Comparison of ENCODE assay signal across 18 cellular contexts in genomic region chr5:58774979-58775378, GRCh38.
DNase-seq lines count a peak whose midpoint lies in the region; ATAC-seq and TF ChIP-seq lines count a peak whose summit lies in the region.
"Had no signal": no experiment of that assay in that cellular context is flagged by ENCODE, and none has a peak within 500 bp of the region (broad histone marks: within the 10 kb centered on the region; RNA-seq: fewer than 3 reads in every experiment).

No MANE protein-coding gene starts in this region.

- no peaks in the 10 kb centered on the region for H3K36me3 Mint-ChIP-seq in activated T-cell treated with anti-CD3 and anti-CD28 coated beads, Interleukin-2, amount 50 U/mL, for 24 hours (ENCODE audit: low read depth)
- H3K36me3 Mint-ChIP-seq in activated T-cell treated with anti-CD3 and anti-CD28 coated beads, Interleukin-2, amount 50 U/mL, for 4 hours (ENCODE audit: insufficient read depth): no peaks in the 10 kb centered on the region
- H3K36me3 Mint-ChIP-seq in stimulated activated memory B cell treated with anti-CD40 and anti-IgM and Interleukin-4, amounts not matched to agents 10 μg/mL and 1 μg/mL and 100 μg/mL, for 72 hours: no peaks in the 10 kb centered on the region
- H3K36me3 Mint-ChIP-seq: CD14-positive monocyte; CD4-positive, alpha-beta memory T cell had no signal

- intact Hi-C loops in Right ventricle myocardium superior (cut with DNase I): no loop called here

- H3K9me3 Mint-ChIP-seq in activated T-cell treated with anti-CD3 and anti-CD28 coated beads, Interleukin-2, amount 50 U/mL, for 24 hours: no peaks in the 10 kb centered on the region
- no peaks in the 10 kb centered on the region for H3K9me3 Mint-ChIP-seq in activated T-cell treated with anti-CD3 and anti-CD28 coated beads, Interleukin-2, amount 50 U/mL, for 4 hours
- no peaks in the 10 kb centered on the region for H3K9me3 Mint-ChIP-seq in stimulated activated memory B cell treated with anti-CD40 and anti-IgM and Interleukin-4, amounts not matched to agents 10 μg/mL and 1 μg/mL and 100 μg/mL, for 72 hours
- H3K9me3 Mint-ChIP-seq: CD4-positive, alpha-beta memory T cell had no signal

- peak overlapping the region; percentile 1 for H3K27ac Mint-ChIP-seq in activated T-cell treated with anti-CD3 and anti-CD28 coated beads, Interleukin-2, amount 50 U/mL, for 24 hours
- no peak overlapping the region for H3K27ac Mint-ChIP-seq in stimulated activated memory B cell treated with anti-CD40 and anti-IgM and Interleukin-4, amounts not matched to agents 10 μg/mL and 1 μg/mL and 100 μg/mL, for 72 hours
- H3K27ac Mint-ChIP-seq: CD4-positive, alpha-beta memory T cell had no signal

- no peak overlapping the region for H3K4me3 Mint-ChIP-seq in activated T-cell treated with anti-CD3 and anti-CD28 coated beads, Interleukin-2, amount 50 U/mL, for 24 hours
- no peak overlapping the region for H3K4me3 Mint-ChIP-seq in activated T-cell treated with anti-CD3 and anti-CD28 coated beads, Interleukin-2, amount 50 U/mL, for 4 hours
- H3K4me3 Mint-ChIP-seq in stimulated activated memory B cell treated with anti-CD40 and anti-IgM and Interleukin-4, amounts not matched to agents 10 μg/mL and 1 μg/mL and 100 μg/mL, for 72 hours: no peak overlapping the region
- H3K4me3 Mint-ChIP-seq: CD4-positive, alpha-beta memory T cell had no signal

- no peak for ATAC-seq in activated T-cell treated with anti-CD3 and anti-CD28 coated beads, Interleukin-2, amount 50 U/mL, for 4 hours
- peak; percentile 52 for ATAC-seq in stimulated activated memory B cell treated with anti-CD40 and anti-IgM and Interleukin-4, amounts not matched to agents 10 μg/mL and 1 μg/mL and 100 μg/mL, for 72 hours
- ATAC-seq in Right ventricle myocardium superior (ENCODE audit: poor library complexity): no peak
- ATAC-seq in GM18517 (IDR thresholded peaks at IDR 0.05; ENCODE audit: unreplicated experiment): no peak

- peaks cover 22% of the 10 kb centered on the region for H3K4me1 Mint-ChIP-seq in activated T-cell treated with anti-CD3 and anti-CD28 coated beads, Interleukin-2, amount 50 U/mL, for 24 hours (ENCODE audit: low read depth)
- no peaks in the 10 kb centered on the region for H3K4me1 Mint-ChIP-seq in activated T-cell treated with anti-CD3 and anti-CD28 coated beads, Interleukin-2, amount 50 U/mL, for 4 hours (ENCODE audit: low read depth)
- H3K4me1 Mint-ChIP-seq in stimulated activated memory B cell treated with anti-CD40 and anti-IgM and Interleukin-4, amounts not matched to agents 10 μg/mL and 1 μg/mL and 100 μg/mL, for 72 hours: peaks cover 20% of the 10 kb centered on the region
- H3K4me1 Mint-ChIP-seq: CD4-positive, alpha-beta memory T cell had no signal

- TF ChIP-seq CTCF in GM10266 (IDR thresholded peaks at IDR 0.05; ENCODE audit: control insufficient read depth, insufficient read depth, low read depth, missing control alignments): no peak

- no peak for DNase-seq in activated T-cell treated with anti-CD3 and anti-CD28 coated beads, Interleukin-2, amount 50 U/mL, for 24 hours
- DNase-seq in activated T-cell treated with anti-CD3 and anti-CD28 coated beads, Interleukin-2, amount 50 U/mL, for 4 hours: no peak
- DNase-seq in cerebellar cortex (ENCODE audit: low spot score) (peak; percentile 12), Right ventricle myocardium superior (no peak), AML-193 (lab: John Stamatoyannopoulos, UW) (no peak), GM10266 (ENCODE audit: extremely low spot score) (no peak)
- DNase-seq: BE2C; Calu3; CD4-positive, alpha-beta memory T cell; COR-L47; DMS53; DMS79 treated with DMSO at 0.1 percent for 48 hours; GM23248; H7; HCEC 1CT had no signal

- peaks cover 32% of the 10 kb centered on the region for H3K27me3 Mint-ChIP-seq in activated T-cell treated with anti-CD3 and anti-CD28 coated beads, Interleukin-2, amount 50 U/mL, for 24 hours
- H3K27me3 Mint-ChIP-seq in activated T-cell treated with anti-CD3 and anti-CD28 coated beads, Interleukin-2, amount 50 U/mL, for 4 hours (ENCODE audit: low read depth): peaks cover 6% of the 10 kb centered on the region
- no peaks in the 10 kb centered on the region for H3K27me3 Mint-ChIP-seq in stimulated activated memory B cell treated with anti-CD40 and anti-IgM and Interleukin-4, amounts not matched to agents 10 μg/mL and 1 μg/mL and 100 μg/mL, for 72 hours
